ENCODE assay signal across 7 cellular contexts in the genomic region with DNA sequence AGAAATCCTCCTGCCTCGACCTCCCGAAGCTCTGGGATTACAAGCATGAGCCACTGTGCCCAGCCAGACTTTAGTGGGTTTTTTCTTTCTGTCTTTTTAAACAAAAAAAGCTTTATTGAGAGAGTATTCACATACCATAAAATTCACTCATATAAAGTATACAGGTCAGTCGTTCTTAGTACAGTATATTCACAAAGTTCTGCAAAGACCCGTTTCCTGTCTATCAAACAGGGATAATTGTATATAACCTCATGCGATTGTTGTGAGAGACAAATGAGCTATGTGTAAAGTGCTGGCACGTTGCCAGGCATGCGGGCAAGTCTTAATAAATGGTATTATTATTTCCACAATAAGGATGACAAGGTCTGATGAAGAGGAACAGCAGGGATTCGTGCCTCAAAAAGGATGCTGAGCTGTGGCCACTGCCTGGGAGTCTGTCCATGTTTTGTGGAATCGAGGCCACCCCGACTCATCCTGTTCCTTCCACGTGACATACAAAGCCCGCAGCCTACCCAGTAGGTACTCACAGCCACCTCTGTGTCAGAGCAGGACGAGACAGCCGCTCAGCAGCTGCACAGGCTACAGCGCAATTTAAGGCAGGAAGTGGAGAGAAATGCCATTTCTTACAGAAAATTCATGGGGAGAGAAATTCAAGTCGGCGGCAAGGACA. TPM values are rescaled to one million over a fixed set of nuclear protein-coding genes. Genes with fewer than 3 reads are reported as not detected.
A peak's percentile ranks its signal among the peaks of the same experiment; 100 is the strongest.
DNase-seq lines count a peak whose midpoint lies in the region; ATAC-seq lines count a peak whose summit lies in the region.

No MANE protein-coding gene starts in this region.

- H3K27me3 Mint-ChIP-seq in activated naive CD8-positive, alpha-beta T cell, result no peaks in the 10 kb centered on the region

- no peaks in the 10 kb centered on the region for H4K20me1 ChIP-seq in Karpas-422 (ENCODE audit: insufficient read depth, low read depth, low read length)

- H3K9me3 Mint-ChIP-seq in activated naive CD8-positive, alpha-beta T cell (ENCODE audit: low read depth), result no peaks in the 10 kb centered on the region

- ATAC-seq in GM21723 (IDR thresholded peaks at IDR 0.05; ENCODE audit: unreplicated experiment), result no peak
- no peak for ATAC-seq in HG03159 (IDR thresholded peaks at IDR 0.05; ENCODE audit: unreplicated experiment)

- H3K27ac ChIP-seq in Karpas-422 (ENCODE audit: low read length), result no peak overlapping the region

- no peaks in the 10 kb centered on the region for H3K36me3 Mint-ChIP-seq in activated naive CD8-positive, alpha-beta T cell

- no peaks in the 10 kb centered on the region for H3K9me2 ChIP-seq in Karpas-422 (replicated peaks; ENCODE audit: insufficient read depth, low read length)

- no peak overlapping the region for H3K27ac Mint-ChIP-seq in activated naive CD8-positive, alpha-beta T cell

- peak overlapping the region; percentile 48 for H3K4me2 ChIP-seq in Karpas-422 (ENCODE audit: low read depth, low read length, poor library complexity, severe bottlenecking)

- DNase-seq in Karpas-422 (peak; percentile 47), SHP77 (lab: John Stamatoyannopoulos, UW) (peak; percentile 85 to 90), kidney glomerular epithelial cell (lab: John Stamatoyannopoulos, UW) (no peak)
- DNase-seq in stimulated activated CD4-positive, alpha-beta T cell treated with anti-CD3 and anti-CD28 coated beads, Interleukin-1b, Interleukin-23, amount 100 ng/mL, for 48 hours, result peak; percentile 65

- H3K9ac ChIP-seq in Karpas-422 (ENCODE audit: low read length), result no peak overlapping the region

- H3K4me3 ChIP-seq in Karpas-422 (ENCODE audit: low read length), result no peak overlapping the region

- no peaks in the 10 kb centered on the region for H3K9me3 ChIP-seq in Karpas-422 (ENCODE audit: low read length)

- no peaks in the 10 kb centered on the region for H3K27me3 ChIP-seq in Karpas-422 (ENCODE audit: low read length)

- H3K4me3 Mint-ChIP-seq in activated naive CD8-positive, alpha-beta T cell, result peak overlapping the region; percentile 59

- H3K4me1 Mint-ChIP-seq in activated naive CD8-positive, alpha-beta T cell (ENCODE audit: low read depth), result peaks cover 5% of the 10 kb centered on the region

- H2AFZ ChIP-seq in Karpas-422 (ENCODE audit: low read length), result no peak overlapping the region

- H3K79me2 ChIP-seq in Karpas-422 (ENCODE audit: low read length), result no peaks in the 10 kb centered on the region

- H3K36me3 ChIP-seq in Karpas-422 (ENCODE audit: insufficient read depth, low read length), result no peaks in the 10 kb centered on the region

- peaks cover 4% of the 10 kb centered on the region for H3K4me1 ChIP-seq in Karpas-422 (ENCODE audit: low read length)

RNA-seq across cellular contexts. Expression of a gene that starts 51.7 kb away (rescaled TPM):
- total RNA-seq in Karpas-422 (2014; rRNA removed; shearing (Covaris generic); ENCODE audit: low replicate concordance), result 0.22 TPM in 1 of 2 replicates, not detected in the other

RNA-seq across cellular contexts. Expression of a gene that starts 57.5 kb away (rescaled TPM):
- total RNA-seq in Karpas-422 (2014; rRNA removed; shearing (Covaris generic); ENCODE audit: low replicate concordance), result 20.1 and 22.5 TPM in 2 replicates
